ENCODE assay signal across 8 cellular contexts in genomic region chr14:24443053-24443683, GRCh38. TPM values are rescaled to one million over a fixed set of nuclear protein-coding genes. Genes with fewer than 3 reads are reported as not detected.
DNase-seq lines count a peak whose midpoint lies in the region; ATAC-seq and TF ChIP-seq lines count a peak whose summit lies in the region.

No MANE protein-coding gene starts in this region.

- H3K4me3 ChIP-seq in NB4 (ENCODE audit: low read depth, low read length) (peak overlapping the region; percentile 91), ectodermal cell (ENCODE audit: insufficient read depth, low read depth, low read length) (peak overlapping the region; percentile 59)

- H3K36me3 Mint-ChIP-seq in CD14-positive monocyte (peaks cover 24 to 27% of the 10 kb centered on the region in 2 donors), neural crest cell (ENCODE audit: low read depth) (peaks cover 3% of the 10 kb centered on the region)

- intact Hi-C loops in CD14-positive monocyte (cut with micrococcal nuclease) = loop anchor here in 1 of 2 donors (5.0 to 10.0 kb wide), 2 partner anchors 211 to 1438 kb away; partner anchors contain the start of genes GMPR2 and NEDD8

- peaks cover 10% of the 10 kb centered on the region for H3K4me1 ChIP-seq in ectodermal cell (ENCODE audit: control insufficient read depth, insufficient read depth, low read length)

- no peak overlapping the region for H3K27ac ChIP-seq in ectodermal cell (ENCODE audit: insufficient read depth, low read depth, low read length, poor library complexity, severe bottlenecking)

- peaks cover 0 to 9% (median 2%) of the 10 kb centered on the region in 7 donors for H3K9me3 Mint-ChIP-seq in CD14-positive monocyte
- no peaks in the 10 kb centered on the region for H3K9me3 Mint-ChIP-seq in neural crest cell

- peak overlapping the region; percentile 87 to 95 for H3K4me3 Mint-ChIP-seq in CD14-positive monocyte
- peak overlapping the region; percentile 98 for H3K4me3 Mint-ChIP-seq in neural crest cell

- DNase-seq in CD14-positive monocyte (ENCODE audit: low spot score) (no peak), NB4 (ENCODE audit: low read depth) (no peak), neural crest cell (ENCODE audit: low read depth, low spot score) (no peak), NCI-H2029 (lab: John Stamatoyannopoulos, UW) (no peak)
- no peak for DNase-seq in central memory CD4-positive, alpha-beta T cell

- TF ChIP-seq CTCF in CD14-positive monocyte (IDR thresholded peaks at IDR 0.05) = no peak
- no peak for TF ChIP-seq CTCF in NB4 (IDR thresholded peaks at IDR 0.05; ENCODE audit: low read depth, low read length)
- TF ChIP-seq CTCF in neural crest cell (conservative IDR thresholded peaks at IDR 0.05) = no peak

- H3K27ac Mint-ChIP-seq in CD14-positive monocyte (peak overlapping the region; percentile 98 to 99 (median 98)), neural crest cell (ENCODE audit: unreplicated experiment) (peak overlapping the region; percentile 99)

- H3K4me1 Mint-ChIP-seq in CD14-positive monocyte = peaks cover 42% of the 10 kb centered on the region
- H3K4me1 Mint-ChIP-seq in neural crest cell = peaks cover 30% of the 10 kb centered on the region

- no peaks in the 10 kb centered on the region for H3K9me3 ChIP-seq in ectodermal cell (ENCODE audit: control insufficient read depth, low read length)

- no peak for TF ChIP-seq POLR2A in NB4 (IDR thresholded peaks at IDR 0.05; ENCODE audit: extremely low read depth, insufficient read length)

- H3K27me3 ChIP-seq in ectodermal cell (ENCODE audit: control insufficient read depth, insufficient read depth, low read length, poor library complexity, severe bottlenecking) = no peaks in the 10 kb centered on the region

- ATAC-seq in GM19023 (IDR thresholded peaks at IDR 0.05; ENCODE audit: unreplicated experiment) = no peak
- no peak for ATAC-seq in GM21381 (IDR thresholded peaks at IDR 0.05; ENCODE audit: unreplicated experiment)

- no peaks in the 10 kb centered on the region for H3K36me3 ChIP-seq in ectodermal cell (ENCODE audit: control insufficient read depth, insufficient read depth, low read length)

- WGBS in ectodermal cell, 2 experiments = 6 to 7% methylated on average over 6 to 7 of the region's 7 CpGs

- H3K27me3 Mint-ChIP-seq in CD14-positive monocyte (ENCODE audit: low read depth in 3 of 3) (peaks cover 0 to 3% (median 0%) of the 10 kb centered on the region in 3 donors), neural crest cell (ENCODE audit: low read depth) (peaks cover 4% of the 10 kb centered on the region)

RNA-seq across cellular contexts. Expression of gene SDR39U1, which starts 0.6 kb away (rescaled TPM):
- 10 to 100 TPM; 37.3 to 39.2 TPM for polyA plus RNA-seq in CD14-positive monocyte
- 60.0 TPM for polyA plus RNA-seq in ectodermal cell (2013, experiment 1 of 4)
- polyA plus RNA-seq in ectodermal cell (2013, experiment 2 of 4) = 67.0 TPM
- 57.1 TPM for polyA plus RNA-seq in ectodermal cell (2013, experiment 3 of 4)
- polyA plus RNA-seq in ectodermal cell (2013, experiment 4 of 4) = 67.6 TPM
- total RNA-seq in neural crest cell = 64.6 and 76.7 TPM in 2 replicates

RNA-seq across cellular contexts. Expression of gene KHNYN, which starts 13.4 kb away (rescaled TPM):
- 10 to 100 TPM; 12.4 to 16.0 TPM for polyA plus RNA-seq in CD14-positive monocyte
- polyA plus RNA-seq in ectodermal cell (2013, experiment 1 of 4) = 29.5 TPM
- 31.1 TPM for polyA plus RNA-seq in ectodermal cell (2013, experiment 2 of 4)
- 25.3 TPM for polyA plus RNA-seq in ectodermal cell (2013, experiment 3 of 4)
- polyA plus RNA-seq in ectodermal cell (2013, experiment 4 of 4) = 29.5 TPM
- total RNA-seq in neural crest cell = 49.3 and 52.3 TPM in 2 replicates

RNA-seq across cellular contexts. Expression of gene CBLN3, which starts 13.7 kb away (rescaled TPM):
- polyA plus RNA-seq in CD14-positive monocyte = under 1 TPM in 1 of 2 donors, not detected in 1; 0.07 TPM
- 0.83 TPM for polyA plus RNA-seq in ectodermal cell (2013, experiment 1 of 4)
- polyA plus RNA-seq in ectodermal cell (2013, experiment 2 of 4) = 0.28 TPM
- polyA plus RNA-seq in ectodermal cell (2013, experiment 3 of 4) = 0.53 TPM
- polyA plus RNA-seq in ectodermal cell (2013, experiment 4 of 4) = 0.65 TPM
- 0.86 and 1.0 TPM in 2 replicates for total RNA-seq in neural crest cell

RNA-seq across cellular contexts. Expression of gene NYNRIN, which starts 44.4 kb away (rescaled TPM):
- polyA plus RNA-seq in CD14-positive monocyte = under 1 TPM; 0.18 to 0.40 TPM
- polyA plus RNA-seq in ectodermal cell (2013, experiment 1 of 4) = 26.8 TPM
- polyA plus RNA-seq in ectodermal cell (2013, experiment 2 of 4) = 37.6 TPM
- 23.9 TPM for polyA plus RNA-seq in ectodermal cell (2013, experiment 3 of 4)
- 28.9 TPM for polyA plus RNA-seq in ectodermal cell (2013, experiment 4 of 4)
- 10.3 and 10.4 TPM in 2 replicates for total RNA-seq in neural crest cell
